17 cellular contexts compared by ENCODE assay signal in the genomic region with DNA sequence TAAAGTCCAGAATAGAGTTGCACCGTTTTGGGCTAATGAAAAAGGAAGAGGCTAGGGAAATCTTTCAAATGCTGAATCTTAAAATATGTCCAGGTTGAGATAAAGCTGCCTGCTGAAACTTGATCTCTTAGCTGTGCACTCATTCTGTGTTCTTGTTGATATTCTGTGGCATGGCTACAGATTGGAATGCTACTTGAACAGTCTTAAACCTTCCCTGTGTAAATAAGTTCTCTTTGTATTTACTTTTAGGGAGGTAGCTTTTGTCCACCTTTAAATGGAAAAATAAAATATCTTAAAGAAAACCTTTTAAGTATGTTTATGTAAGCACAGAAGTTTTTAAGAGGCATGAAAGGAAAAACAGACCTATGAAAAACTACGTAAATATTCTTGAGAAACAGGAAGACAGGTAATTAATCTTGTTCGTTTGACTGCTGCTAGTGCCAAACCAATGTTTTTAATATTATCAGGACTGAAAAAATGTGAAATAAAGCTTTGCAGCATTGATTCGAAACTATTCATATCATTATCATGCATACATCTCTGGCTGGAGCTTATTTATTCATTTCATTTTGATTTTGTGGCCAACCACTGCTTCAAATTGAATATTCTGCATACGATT. TPM values are rescaled to one million over a fixed set of nuclear protein-coding genes. Genes with fewer than 3 reads are reported as not detected.
A peak's percentile ranks its signal among the peaks of the same experiment; 100 is the strongest.
DNase-seq lines count a peak whose midpoint lies in the region; ATAC-seq, FAIRE-seq and TF ChIP-seq lines count a peak whose summit lies in the region.
"Had no signal": no experiment of that assay in that cellular context is flagged by ENCODE, and none has a peak within 500 bp of the region (broad histone marks: within the 10 kb centered on the region; RNA-seq: fewer than 3 reads in every experiment).

No MANE protein-coding gene starts in this region.

- intact Hi-C loops in left lung (cut with DNase I) (no loop called here), gastrocnemius medialis (cut with DNase I; ENCODE audit: low total_unique reads) (no loop called here)
- intact Hi-C loops in activated T-helper 1 cell treated with anti-CD3 and anti-CD28 coated beads, Interleukin-12 subunit alpha, Interleukin-12 subunit beta, Interleukin-2, Interleukin-4 antibody, amounts not matched to agents 30 ng/mL and 10 ng/mL and 1 ng/mL, durations not matched to agents 14 hours and 24 hours and 36 hours (cut with micrococcal nuclease): no loop called here

- WGBS in A549 (ENCODE audit: missing lambda C conversion rate): 17% methylated on average over 5 of the region's 5 CpGs

- peak overlapping the region; percentile 62 for H3K4me2 ChIP-seq in A549

- 0 out of 6 replicates have a peak overlapping the region, but pooled peaks of 1 of the 2 experiments have one; percentile 40 for H3K27ac ChIP-seq in A549
- peak overlapping the region; percentile 65 to 68 for H3K27ac ChIP-seq in left lung
- no peak overlapping the region for H3K27ac ChIP-seq in gastrocnemius medialis

- peak; percentile 62 to 89; a peak in 4 of 6 replicates for ATAC-seq in A549
- peak; percentile 92 for ATAC-seq in left lung
- ATAC-seq in gastrocnemius medialis: no peak
- ATAC-seq: activated T-cell treated with anti-CD3 and anti-CD28 coated beads, Interleukin-2, amount 50 U/mL, for 72 hours had no signal

- TF ChIP-seq POLR2A in A549 (IDR thresholded peaks at IDR 0.05; ENCODE audit: low read length) (no peak), gastrocnemius medialis (IDR thresholded peaks at IDR 0.05) (no peak)

- peak; percentile 6 to 81 for DNase-seq in A549 (ENCODE audit: low read depth in 1 of 2, low spot score in 1 of 2)
- peak; percentile 7 for DNase-seq in HPDE6-E6E7 (ENCODE audit: extremely low spot score)
- DNase-seq in astrocyte of the cerebellum (ENCODE audit: low read depth): peak; percentile 13
- no peak for DNase-seq in left lung
- no peak for DNase-seq in H7
- no peak for DNase-seq in gastrocnemius medialis
- DNase-seq in cerebellar cortex (ENCODE audit: low spot score): no peak
- no peak for DNase-seq in activated T-helper 1 cell treated with anti-CD3 and anti-CD28 coated beads, Interleukin-12 subunit alpha, Interleukin-12 subunit beta, Interleukin-2, Interleukin-4 antibody, amounts not matched to agents 30 ng/mL and 10 ng/mL and 1 ng/mL, durations not matched to agents 14 hours and 24 hours and 36 hours (ENCODE audit: low spot score)
- DNase-seq: activated CD4-positive, CD25-positive, alpha-beta regulatory T cell treated with anti-CD3 and anti-CD28 coated beads, Interleukin-2, amount 50 U/mL, for 72 hours; activated T-cell treated with anti-CD3 and anti-CD28 coated beads, Interleukin-2, amount 50 U/mL, for 72 hours; NCI-H1930; stimulated activated CD4-positive, alpha-beta T cell treated with anti-CD3 and anti-CD28 coated beads, Interleukin-15, amount 100 ng/mL, for 24 hours; T-helper 1 cell had no signal

- H3K36me3 ChIP-seq in left lung (peaks cover 0 to 2% of the 10 kb centered on the region in 2 donors), H7 (replicated peaks; ENCODE audit: control insufficient read depth, insufficient read depth, low read length) (no peaks in the 10 kb centered on the region), gastrocnemius medialis (no peaks in the 10 kb centered on the region)

- no peak for TF ChIP-seq EP300 in A549 (IDR thresholded peaks at IDR 0.05)

- H3K4me3 ChIP-seq in A549 (no peak overlapping the region; the same call in 2 of the 3 replicates), astrocyte of the cerebellum (ENCODE audit: low read depth, low read length) (no peak overlapping the region), left lung (no peak overlapping the region), H7 (ENCODE audit: insufficient read depth, low read depth, low read length) (no peak overlapping the region), gastrocnemius medialis (no peak overlapping the region)

- CTCF ChIA-PET in A549 (lab: Yijun Ruan, JAX): no interaction called here

- no peaks in the 10 kb centered on the region for H3K36me3 Mint-ChIP-seq in activated T-helper 1 cell treated with anti-CD3 and anti-CD28 coated beads, Interleukin-12 subunit alpha, Interleukin-12 subunit beta, Interleukin-2, Interleukin-4 antibody, amounts not matched to agents 30 ng/mL and 10 ng/mL and 1 ng/mL, durations not matched to agents 14 hours and 24 hours and 36 hours (ENCODE audit: low read depth)
- H3K36me3 Mint-ChIP-seq: brain had no signal

- TF ChIP-seq CTCF in A549 (IDR thresholded peaks at IDR 0.05) (no peak), astrocyte of the cerebellum (IDR thresholded peaks at IDR 0.05; ENCODE audit: low read depth, low read length, missing control alignments) (no peak), left lung (IDR thresholded peaks at IDR 0.05) (no peak), gastrocnemius medialis (IDR thresholded peaks at IDR 0.05 in 4 of 5, conservative IDR thresholded peaks at IDR 0.05 in 1 of 5) (no peak)

- no peak overlapping the region for H3K4me3 Mint-ChIP-seq in activated T-helper 1 cell treated with anti-CD3 and anti-CD28 coated beads, Interleukin-12 subunit alpha, Interleukin-12 subunit beta, Interleukin-2, Interleukin-4 antibody, amounts not matched to agents 30 ng/mL and 10 ng/mL and 1 ng/mL, durations not matched to agents 14 hours and 24 hours and 36 hours
- H3K4me3 Mint-ChIP-seq: brain, memory B cell had no signal

- H3K27me3 ChIP-seq in left lung (no peaks in the 10 kb centered on the region), H7 (ENCODE audit: control insufficient read depth, insufficient read depth, low read length) (no peaks in the 10 kb centered on the region), gastrocnemius medialis (no peaks in the 10 kb centered on the region)

- H3K4me1 Mint-ChIP-seq in activated T-helper 1 cell treated with anti-CD3 and anti-CD28 coated beads, Interleukin-12 subunit alpha, Interleukin-12 subunit beta, Interleukin-2, Interleukin-4 antibody, amounts not matched to agents 30 ng/mL and 10 ng/mL and 1 ng/mL, durations not matched to agents 14 hours and 24 hours and 36 hours (ENCODE audit: low read depth): no peaks in the 10 kb centered on the region
- H3K4me1 Mint-ChIP-seq: memory B cell had no signal

- POLR2A ChIA-PET in A549 (lab: Yijun Ruan, JAX): no interaction called here

- no peaks in the 10 kb centered on the region for H3K9me3 ChIP-seq in A549
- H3K9me3 ChIP-seq in left lung: no peaks in the 10 kb centered on the region
- no peaks in the 10 kb centered on the region for H3K9me3 ChIP-seq in gastrocnemius medialis

- H3K4me1 ChIP-seq in A549 (peaks cover 10% of the 10 kb centered on the region; the same call in 2 of the 3 replicates), left lung (peaks cover 0 to 5% of the 10 kb centered on the region in 2 donors), gastrocnemius medialis (no peaks in the 10 kb centered on the region)

- H3K27ac Mint-ChIP-seq in activated T-helper 1 cell treated with anti-CD3 and anti-CD28 coated beads, Interleukin-12 subunit alpha, Interleukin-12 subunit beta, Interleukin-2, Interleukin-4 antibody, amounts not matched to agents 30 ng/mL and 10 ng/mL and 1 ng/mL, durations not matched to agents 14 hours and 24 hours and 36 hours: no peak overlapping the region
- H3K27ac Mint-ChIP-seq: memory B cell had no signal

- in situ Hi-C loops in astrocyte of the cerebellum (cut with HindIII; ENCODE audit: low sequenced_read_pairs): no loop called here
- in situ Hi-C loops in gastrocnemius medialis (cut with MboI; ENCODE audit: low sequenced_read_pairs in 4 of 4): no loop called here

- H3K27me3 Mint-ChIP-seq in activated T-helper 1 cell treated with anti-CD3 and anti-CD28 coated beads, Interleukin-12 subunit alpha, Interleukin-12 subunit beta, Interleukin-2, Interleukin-4 antibody, amounts not matched to agents 30 ng/mL and 10 ng/mL and 1 ng/mL, durations not matched to agents 14 hours and 24 hours and 36 hours (ENCODE audit: insufficient read depth): peaks cover 2% of the 10 kb centered on the region
- H3K27me3 Mint-ChIP-seq: brain had no signal

- no peak for TF ChIP-seq RAD21 in A549 (conservative IDR thresholded peaks at IDR 0.05 in 1 of 2, IDR thresholded peaks at IDR 0.05 in 1 of 2)

- no peaks in the 10 kb centered on the region for H3K9me3 Mint-ChIP-seq in activated T-helper 1 cell treated with anti-CD3 and anti-CD28 coated beads, Interleukin-12 subunit alpha, Interleukin-12 subunit beta, Interleukin-2, Interleukin-4 antibody, amounts not matched to agents 30 ng/mL and 10 ng/mL and 1 ng/mL, durations not matched to agents 14 hours and 24 hours and 36 hours
- H3K9me3 Mint-ChIP-seq: activated T-cell treated with anti-CD3 and anti-CD28 coated beads, Interleukin-2, amount 50 U/mL, for 72 hours; brain had no signal

- no peak for FAIRE-seq in A549 (lab: Jason Lieb, UNC)
- FAIRE-seq: GM12891 had no signal

TF ChIP-seq in A549, 52 proteins besides CTCF, POLR2A, EP300 and RAD21:
- TF ChIP-seq CBX2 (IDR thresholded peaks at IDR 0.05; ENCODE audit: borderline replicate concordance, low read depth) (no peak), GATA3 (IDR thresholded peaks at IDR 0.05; ENCODE audit: borderline replicate concordance) (peak; percentile 56), RFX5 (IDR thresholded peaks at IDR 0.05) (no peak), CEBPB (IDR thresholded peaks at IDR 0.05) (0 out of 4 replicates have a peak, but pooled peaks of 1 of the 2 experiments have one; percentile 6), CHD4 (IDR thresholded peaks at IDR 0.05; ENCODE audit: borderline replicate concordance) (no peak), HOXB5 (CRISPR knock-in tag; IDR thresholded peaks at IDR 0.05) (peak; percentile 93)
TF ChIP-seq in A549: peak in this region for 3.

RNA-seq across cellular contexts. Expression of gene HSD17B13, which starts 17.9 kb away (rescaled TPM):
- polyA plus RNA-seq in A549 (2011; rRNA removed): 0.29 and 0.30 TPM in 2 replicates
- polyA plus RNA-seq in A549 (2012; cell fraction: cytosol; rRNA removed): 0.01 and 0.03 TPM in 2 replicates
- 0.08 and 0.17 TPM in 2 replicates for polyA plus RNA-seq in A549 (2012; cell fraction: nucleus; rRNA removed)
- 0.05 to 0.08 TPM in 2 of 3 replicates, not detected in the other for polyA plus RNA-seq in A549 (2017; fragmentation: RNase III; extraction: RNeasy Plus Mini Kit Qiagen cat#74134 plus additional on column Dnase treatment)
- polyA minus RNA-seq in A549 (2011; rRNA and poly(A)+ RNA removed): not detected in 2 replicates
- total RNA-seq in left lung: 1 to 10 TPM in 1 of 2 donors, under 1 TPM in 1; 0.41 to 1.6 TPM
- total RNA-seq in H7 (2014; rRNA removed; shearing (Covaris generic)): 0.11 and 0.14 TPM in 2 replicates
- total RNA-seq in gastrocnemius medialis: under 1 TPM; 0.13 to 0.58 (median 0.28) TPM
- total RNA-seq in activated T-helper 1 cell treated with anti-CD3 and anti-CD28 coated beads, Interleukin-12 subunit alpha, Interleukin-12 subunit beta, Interleukin-2, Interleukin-4 antibody, amounts not matched to agents 30 ng/mL and 10 ng/mL and 1 ng/mL, durations not matched to agents 14 hours and 24 hours and 36 hours: 0.10 TPM in 1 of 2 replicates, not detected in the other
- total RNA-seq: Daoy had no signal

Comparison
In these comparisons a context has a peak if more than half of its experiments do, and no peak if none do; other contexts are left out.
1. ATAC-seq: peak in A549 (2 of 2) and left lung (single experiment); none in gastrocnemius medialis (0 of 2).
2. DNase-seq: peak in A549 (2 of 2), HPDE6-E6E7 (single experiment) and astrocyte of the cerebellum (single experiment); none in left lung (0 of 2), H7 (single experiment), gastrocnemius medialis (0 of 2), cerebellar cortex (single experiment) and activated T-helper 1 cell treated with anti-CD3 and anti-CD28 coated beads, Interleukin-12 subunit alpha, Interleukin-12 subunit beta, Interleukin-2, Interleukin-4 antibody, amounts not matched to agents 30 ng/mL and 10 ng/mL and 1 ng/mL, durations not matched to agents 14 hours and 24 hours and 36 hours (single experiment).
3. H3K27ac ChIP-seq: peak in left lung (2 of 2); none in gastrocnemius medialis (0 of 4).